8 cellular contexts compared by ENCODE assay signal in the genomic region with DNA sequence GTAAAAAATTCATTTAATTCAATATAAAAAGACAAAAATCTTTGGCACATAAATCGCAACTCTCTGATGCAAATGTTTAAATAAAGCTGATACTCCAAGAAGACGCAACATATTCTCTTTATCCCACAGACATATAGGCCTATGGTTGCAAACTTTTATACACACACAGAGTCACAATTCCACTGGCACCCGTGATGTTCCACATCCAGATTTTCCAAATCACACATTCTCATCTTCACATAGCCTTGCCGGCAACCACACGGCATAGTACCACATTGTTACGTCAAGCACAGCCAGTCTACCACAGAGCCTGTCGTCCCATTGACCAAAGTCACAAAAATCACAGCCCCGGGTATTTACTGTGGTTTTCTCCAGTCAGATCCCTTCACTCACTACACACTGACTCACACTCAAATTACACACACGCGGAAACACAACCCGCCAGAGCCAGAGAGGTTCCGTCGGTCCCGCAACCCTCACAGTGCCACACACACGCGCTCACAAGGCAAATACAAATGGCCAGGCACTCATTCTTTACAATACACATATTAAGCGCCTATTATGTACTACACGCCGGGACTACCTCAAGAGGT.
DNase-seq lines count a peak whose midpoint lies in the region; ATAC-seq and TF ChIP-seq lines count a peak whose summit lies in the region.

No MANE protein-coding gene starts in this region.

- peak; percentile 27 for ATAC-seq in GM18867 (IDR thresholded peaks at IDR 0.05; ENCODE audit: unreplicated experiment)
- ATAC-seq in HG03354 (IDR thresholded peaks at IDR 0.05; ENCODE audit: poor library complexity, severe bottlenecking, unreplicated experiment), result peak; percentile 27
- ATAC-seq in RWPE2 (ENCODE audit: low read depth), result peak; percentile 56

- H3K4me1 ChIP-seq in BLaER1, result peaks cover 19% of the 10 kb centered on the region
- peaks cover 11% of the 10 kb centered on the region for H3K4me1 ChIP-seq in RWPE2 (ENCODE audit: insufficient read depth, poor library complexity, severe bottlenecking)

- H3K4me3 ChIP-seq in BLaER1 (peak overlapping the region; percentile 78), RWPE2 (ENCODE audit: severe bottlenecking) (peak overlapping the region; percentile 67)

- H3K36me3 ChIP-seq in BLaER1 (peaks cover 27% of the 10 kb centered on the region), RWPE2 (ENCODE audit: low read depth) (0 out of 2 replicates have a peak, but pooled peaks cover 4% of the 10 kb centered on the region)

- no peak for TF ChIP-seq CTCF in RWPE2 (IDR thresholded peaks at IDR 0.05; ENCODE audit: poor library complexity, severe bottlenecking)

- H4K20me1 ChIP-seq in BLaER1, result peaks cover 4% of the 10 kb centered on the region; the same call in 1 of the 2 replicates

- DNase-seq in RWPE2 (ENCODE audit: low spot score) (no peak), cerebellar cortex (ENCODE audit: low spot score) (peak; percentile 46), NK-92 (lab: John Stamatoyannopoulos, UW; ENCODE audit: unreplicated experiment) (no peak)
- peak; percentile 64 for DNase-seq in stimulated activated CD8-positive, alpha-beta memory T cell treated with anti-CD3 and anti-CD28 coated beads, Interleukin-4, amount 100 ng/mL, for 48 hours

- H3K9ac ChIP-seq in BLaER1, result peak overlapping the region; percentile 88

- peaks cover 29% of the 10 kb centered on the region for H3K9me3 ChIP-seq in BLaER1
- H3K9me3 ChIP-seq in RWPE2 (ENCODE audit: severe bottlenecking), result no peaks in the 10 kb centered on the region

- H3K27ac ChIP-seq in BLaER1 (peak overlapping the region; percentile 92), RWPE2 (ENCODE audit: poor library complexity, severe bottlenecking) (peak overlapping the region; percentile 15), layer of hippocampus (ENCODE audit: low read depth, low read length) (peak overlapping the region; percentile 72)

- peak overlapping the region; percentile 93 for H3K4me2 ChIP-seq in BLaER1

- no peaks in the 10 kb centered on the region for H3K27me3 ChIP-seq in BLaER1
- no peaks in the 10 kb centered on the region for H3K27me3 ChIP-seq in RWPE2 (ENCODE audit: insufficient read depth, poor library complexity, severe bottlenecking)
- H3K27me3 ChIP-seq in layer of hippocampus (ENCODE audit: control insufficient read depth, insufficient read depth, low read length), result no peaks in the 10 kb centered on the region

Comparison
In these comparisons a context has a peak if more than half of its experiments do, and no peak if none do; other contexts are left out.
1. H3K27ac ChIP-seq: peak in every context shown above with its lines; median percentile 92 in BLaER1; 72 in layer of hippocampus; 15 in RWPE2.
2. DNase-seq: peak in cerebellar cortex (single experiment) and stimulated activated CD8-positive, alpha-beta memory T cell treated with anti-CD3 and anti-CD28 coated beads, Interleukin-4, amount 100 ng/mL, for 48 hours (single experiment); none in RWPE2 (single experiment) and NK-92 (single experiment).
3. Peak in every context shown above with its lines, with median percentiles within 50 percentile points of each other: ATAC-seq.